Comparison of ENCODE assay signal across 9 cellular contexts in the genomic region with DNA sequence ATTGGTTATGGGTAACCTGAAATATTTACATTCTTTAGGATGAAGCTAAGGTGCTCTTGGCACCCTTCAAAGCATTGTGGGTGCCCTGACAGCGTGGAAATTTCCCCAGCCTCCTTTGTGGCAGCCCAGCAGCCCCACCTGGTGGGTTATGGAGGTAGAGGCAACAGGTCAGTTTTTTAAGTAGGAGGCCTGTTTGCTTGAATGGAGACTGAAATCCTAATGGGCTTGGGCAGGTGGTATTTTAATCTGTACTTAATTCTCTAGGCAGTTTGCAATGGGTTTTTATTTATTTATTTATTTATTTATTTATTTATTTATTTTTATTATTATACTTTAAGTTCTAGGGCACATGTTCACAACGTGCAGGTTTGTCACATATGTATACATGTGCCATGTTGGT.
A peak's percentile ranks its signal among the peaks of the same experiment; 100 is the strongest.
DNase-seq lines count a peak whose midpoint lies in the region; ATAC-seq and TF ChIP-seq lines count a peak whose summit lies in the region.
"Had no signal": no experiment of that assay in that cellular context is flagged by ENCODE, and none has a peak within 500 bp of the region (broad histone marks: within the 10 kb centered on the region; RNA-seq: fewer than 3 reads in every experiment).

No MANE protein-coding gene starts in this region.

- peaks cover 2% of the 10 kb centered on the region for H3K4me1 ChIP-seq in mesenchymal stem cell (ENCODE audit: control insufficient read depth, insufficient read depth, low read depth, low read length)
- H3K4me1 ChIP-seq in stomach = no peaks in the 10 kb centered on the region

- no peaks in the 10 kb centered on the region for H3K79me1 ChIP-seq in mesenchymal stem cell (replicated peaks; ENCODE audit: low read length, poor library complexity, severe bottlenecking)

- H3K14ac ChIP-seq in mesenchymal stem cell (ENCODE audit: low read length in 2 of 2) = no peak overlapping the region

- H2BK12ac ChIP-seq in mesenchymal stem cell (ENCODE audit: low read length in 2 of 2) = no peak overlapping the region

- no peak overlapping the region for H3K4ac ChIP-seq in mesenchymal stem cell (ENCODE audit: low read depth in 1 of 2, low read length in 2 of 2)

- H3K4me1 Mint-ChIP-seq in WTC11 = no peaks in the 10 kb centered on the region

- no peak overlapping the region for H2AFZ ChIP-seq in mesenchymal stem cell (ENCODE audit: low read depth, low read length)

- H3K18ac ChIP-seq in mesenchymal stem cell (ENCODE audit: low read depth in 1 of 2, low read length in 2 of 2) = no peak overlapping the region

- no peak for TF ChIP-seq EP300 in stomach (IDR thresholded peaks at IDR 0.05)

- H3K4me3 ChIP-seq in BJ (ENCODE audit: low read depth, low read length) (no peak overlapping the region), cardiac fibroblast (replicated peaks in 1 of 2; ENCODE audit: low read depth in 2 of 2, low read length in 2 of 2) (no peak overlapping the region), mesenchymal stem cell (ENCODE audit: insufficient read depth in 1 of 2, low read depth in 1 of 2, low read length in 2 of 2) (no peak overlapping the region), stomach (no peak overlapping the region)
- H3K4me3 ChIP-seq: ovary had no signal

- H3K27me3 ChIP-seq in BJ (ENCODE audit: control insufficient read depth, insufficient read depth, low read length) = no peaks in the 10 kb centered on the region
- no peaks in the 10 kb centered on the region for H3K27me3 ChIP-seq in mesenchymal stem cell (ENCODE audit: control insufficient read depth in 1 of 2, insufficient read depth in 1 of 2, low read length in 2 of 2)
- no peaks in the 10 kb centered on the region for H3K27me3 ChIP-seq in stomach
- H3K27me3 ChIP-seq: ovary had no signal

- H3K36me3 ChIP-seq in BJ (ENCODE audit: control insufficient read depth, insufficient read depth, low read length) = no peaks in the 10 kb centered on the region
- no peaks in the 10 kb centered on the region for H3K36me3 ChIP-seq in mesenchymal stem cell (ENCODE audit: control insufficient read depth in 1 of 2, insufficient read depth in 2 of 2, low read depth in 1 of 2, low read length in 2 of 2)
- no peaks in the 10 kb centered on the region for H3K36me3 ChIP-seq in stomach
- H3K36me3 ChIP-seq: ovary had no signal

- no peak overlapping the region for H2BK120ac ChIP-seq in mesenchymal stem cell (ENCODE audit: low read depth, low read length)

- H3K9me3 ChIP-seq in mesenchymal stem cell (ENCODE audit: control insufficient read depth, low read length) (no peaks in the 10 kb centered on the region), stomach (no peaks in the 10 kb centered on the region)
- H3K9me3 ChIP-seq: ovary had no signal

- DNase-seq in BJ (ENCODE audit: low read depth) (no peak), GM19238 (ENCODE audit: insufficient read length, low spot score) (peak; percentile 38), WTC11 (ENCODE audit: low spot score) (peak; percentile 57), cardiac fibroblast (ENCODE audit: low read depth in 2 of 2) (peak; percentile 56 to 65), mesenchymal stem cell (peak; percentile 44), stomach (peak; percentile 78), mesenteric fat pad (ENCODE audit: low spot score) (no peak)

- H3K4me2 ChIP-seq in mesenchymal stem cell (ENCODE audit: low read length, poor library complexity, severe bottlenecking) = no peak overlapping the region

- no peak overlapping the region for H3K27ac Mint-ChIP-seq in WTC11

- H2AK5ac ChIP-seq in mesenchymal stem cell (ENCODE audit: low read length, severe bottlenecking) = no peak overlapping the region

- peak; percentile 75 for ATAC-seq in WTC11

- no peak for TF ChIP-seq POLR2A in stomach (IDR thresholded peaks at IDR 0.05)

- H3K4me3 Mint-ChIP-seq in WTC11 = no peak overlapping the region

- no peaks in the 10 kb centered on the region for H3K27me3 Mint-ChIP-seq in WTC11 (ENCODE audit: low read depth)

- H2BK5ac ChIP-seq in mesenchymal stem cell (ENCODE audit: low read depth, low read length, poor library complexity, severe bottlenecking) = no peak overlapping the region

- no peak overlapping the region for H4K91ac ChIP-seq in mesenchymal stem cell (ENCODE audit: low read length)

- H3K27ac ChIP-seq in mesenchymal stem cell (ENCODE audit: low read length, poor library complexity, severe bottlenecking) (no peak overlapping the region), stomach (no peak overlapping the region)
- H3K27ac ChIP-seq: ovary had no signal

- H2BK15ac ChIP-seq in mesenchymal stem cell (ENCODE audit: low read depth, poor library complexity, severe bottlenecking) = no peak overlapping the region

- POLR2A ChIA-PET in BJ (lab: Charles Lee) (no interaction called here), WTC11 (lab: Charles Lee) (no interaction called here)

- H3K9ac ChIP-seq in mesenchymal stem cell (ENCODE audit: low read length) = no peak overlapping the region

- H3K23ac ChIP-seq in mesenchymal stem cell (ENCODE audit: low read length in 2 of 2) = no peak overlapping the region

- TF ChIP-seq CTCF in BJ (IDR thresholded peaks at IDR 0.05; ENCODE audit: insufficient read depth, low read depth, low read length) (peak; percentile 72), LNCAP (IDR thresholded peaks at IDR 0.05) (peak; percentile 59), WTC11 (IDR thresholded peaks at IDR 0.05) (peak; percentile 64), cardiac fibroblast (IDR thresholded peaks at IDR 0.05; ENCODE audit: low read depth, low read length) (peak; percentile 85), stomach (IDR thresholded peaks at IDR 0.05) (peak in 5 of 7 experiments; percentile 37 to 70 (median 59))

- WGBS in mesenchymal stem cell = 68% methylated on average over 2 of the region's 2 CpGs
- 42 to 56% (median 47%) methylated on average over 2 of the region's 2 CpGs for WGBS in stomach, 5 donors

- CTCF ChIA-PET in BJ (lab: Yijun Ruan, JAX) = interaction anchor here (1.0 to 1.8 kb wide), 2 partner anchors 8 to 10 kb away, joined by 3 to 7 read pairs; no protein-coding TSS in a partner anchor
- CTCF ChIA-PET in WTC11 (lab: Charles Lee) = no interaction called here

- H3K9me3 Mint-ChIP-seq in WTC11 = peaks cover 13% of the 10 kb centered on the region

- no peak overlapping the region for H4K8ac ChIP-seq in mesenchymal stem cell (ENCODE audit: low read length)

- H3K36me3 Mint-ChIP-seq in WTC11 = no peaks in the 10 kb centered on the region

- intact Hi-C loops in stomach (cut with DNase I; ENCODE audit: low total_unique reads) = no loop called here

TF ChIP-seq in WTC11, 78 proteins besides CTCF, POLR2A, EP300 and RAD21 (continues in another document):
- TF ChIP-seq AFF4 (CRISPR knock-in tag; IDR thresholded peaks at IDR 0.05; ENCODE audit: borderline replicate concordance) = no peak
- TF ChIP-seq NR1H2 (CRISPR knock-in tag; IDR thresholded peaks at IDR 0.05) = no peak
- no peak for TF ChIP-seq MLX (CRISPR knock-in tag; IDR thresholded peaks at IDR 0.05)
- TF ChIP-seq ZNF281 (CRISPR knock-in tag; IDR thresholded peaks at IDR 0.05) = no peak
- TF ChIP-seq CBFB (CRISPR knock-in tag; IDR thresholded peaks at IDR 0.05; ENCODE audit: low read depth) = no peak

Comparison
In these comparisons a context has a peak if more than half of its experiments do, and no peak if none do; other contexts are left out.
1. DNase-seq: peak in GM19238 (single experiment), WTC11 (single experiment), cardiac fibroblast (2 of 2), mesenchymal stem cell (single experiment) and stomach (single experiment); none in BJ (single experiment) and mesenteric fat pad (single experiment).
2. Peak in every context shown above with its lines, with median percentiles within 50 percentile points of each other: CTCF ChIP-seq.